Comparison of ENCODE assay signal across 16 cellular contexts in the genomic region with DNA sequence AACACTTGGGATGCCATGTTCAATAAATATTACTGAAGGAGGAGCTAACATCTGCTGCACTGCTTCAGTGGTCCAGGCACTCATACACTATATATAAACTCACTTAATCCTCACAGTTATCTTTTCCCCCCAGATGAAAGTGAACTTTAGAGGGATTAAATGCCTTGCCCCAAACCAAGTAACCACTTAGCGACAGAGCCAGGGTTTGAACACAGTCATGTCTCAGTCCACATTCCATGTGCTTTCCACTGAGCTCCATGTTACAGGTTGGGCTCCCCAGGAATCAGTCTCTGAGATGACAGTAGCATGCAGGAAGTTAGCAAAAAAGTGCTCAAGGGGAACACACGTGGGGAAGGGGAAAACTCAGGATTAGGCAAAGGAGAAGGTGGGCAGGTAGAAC. TPM values are rescaled to one million over a fixed set of nuclear protein-coding genes. Genes with fewer than 3 reads are reported as not detected.
DNase-seq lines count a peak whose midpoint lies in the region; ATAC-seq and TF ChIP-seq lines count a peak whose summit lies in the region.
"Had no signal": no experiment of that assay in that cellular context is flagged by ENCODE, and none has a peak within 500 bp of the region (broad histone marks: within the 10 kb centered on the region; RNA-seq: fewer than 3 reads in every experiment).

No MANE protein-coding gene starts in this region.

- H3K4me1 Mint-ChIP-seq in WTC11: peaks cover 11% of the 10 kb centered on the region
- H3K4me1 Mint-ChIP-seq in glutamatergic neuron (ENCODE audit: low read depth, unreplicated experiment): peaks cover 6% of the 10 kb centered on the region

- no peaks in the 10 kb centered on the region for H3K79me1 ChIP-seq in IMR-90 (ENCODE audit: low read depth in 1 of 2, low read length in 2 of 2)

- peak overlapping the region; percentile 10; the same call in 1 of the 2 replicates for H2BK120ac ChIP-seq in IMR-90 (ENCODE audit: low read depth, low read length)

- 0 out of 2 replicates have a peak overlapping the region, but pooled peaks have one; percentile 81 for H3K4me3 Mint-ChIP-seq in WTC11
- H3K4me3 Mint-ChIP-seq in glutamatergic neuron (ENCODE audit: unreplicated experiment): no peak overlapping the region

- H2AK5ac ChIP-seq in IMR-90 (ENCODE audit: low read depth, low read length): peak overlapping the region; percentile 48; the same call in 1 of the 2 replicates

- H2AFZ ChIP-seq in IMR-90 (replicated peaks; ENCODE audit: low read length, poor library complexity): no peak overlapping the region

- no peaks in the 10 kb centered on the region for H3K9me3 ChIP-seq in IMR-90 (ENCODE audit: control insufficient read depth, insufficient read depth, low read length)
- H3K9me3 ChIP-seq in skeletal muscle tissue (ENCODE audit: control insufficient read depth in 3 of 3, low read length in 3 of 3): no peaks in the 10 kb centered on the region
- no peaks in the 10 kb centered on the region for H3K9me3 ChIP-seq in ascending aorta

- ATAC-seq in IMR-90 (ENCODE audit: low read depth) (no peak), WTC11 (no peak), GM19397 (IDR thresholded peaks at IDR 0.05; ENCODE audit: unreplicated experiment) (no peak)
- ATAC-seq: Right ventricle myocardium inferior; stimulated activated memory B cell treated with anti-CD40 and anti-IgM and Interleukin-4, amounts not matched to agents 10 μg/mL and 1 μg/mL and 100 μg/mL, for 72 hours had no signal

- TF ChIP-seq CTCF in IMR-90 (conservative IDR thresholded peaks at IDR 0.05; ENCODE audit: low read depth, low read length) (no peak), WTC11 (IDR thresholded peaks at IDR 0.05) (no peak), glutamatergic neuron (IDR thresholded peaks at IDR 0.05; ENCODE audit: partially characterized antibody, unreplicated experiment) (no peak), ascending aorta (IDR thresholded peaks at IDR 0.05) (no peak), foreskin fibroblast (IDR thresholded peaks at IDR 0.05; ENCODE audit: low read depth, low read length) (no peak)

- CTCF ChIA-PET in IMR-90 (lab: Yijun Ruan, JAX): no interaction called here
- CTCF ChIA-PET in WTC11 (lab: Charles Lee): interaction anchor here (1.6 to 4.8 kb wide), 3 partner anchors 10 to 80 kb away, joined by 5 to 89 read pairs (median 5); a partner anchor contains a TSS

- no peak overlapping the region for H4K5ac ChIP-seq in IMR-90 (ENCODE audit: low read depth, low read length)

- H3K36me3 Mint-ChIP-seq in WTC11: no peaks in the 10 kb centered on the region
- no peaks in the 10 kb centered on the region for H3K36me3 Mint-ChIP-seq in glutamatergic neuron (ENCODE audit: unreplicated experiment)
- H3K36me3 Mint-ChIP-seq: stimulated activated memory B cell treated with anti-CD40 and anti-IgM and Interleukin-4, amounts not matched to agents 10 μg/mL and 1 μg/mL and 100 μg/mL, for 72 hours had no signal

- no peak overlapping the region for H2AK9ac ChIP-seq in IMR-90 (replicated peaks; ENCODE audit: low read depth, low read length, poor library complexity)

- dilution Hi-C loops in IMR-90 (cut with HindIII; ENCODE audit: low sequenced_read_pairs, unreplicated experiment): no loop called here

- peaks cover 3% of the 10 kb centered on the region; the same call in 1 of the 2 replicates for H3K9me1 ChIP-seq in IMR-90 (ENCODE audit: insufficient read depth, low read length)

- no peak overlapping the region for H3K14ac ChIP-seq in IMR-90 (replicated peaks; ENCODE audit: low read depth, low read length)

- H3K4me2 ChIP-seq in IMR-90 (ENCODE audit: low read depth, low read length): no peak overlapping the region

- H4K20me1 ChIP-seq in IMR-90 (ENCODE audit: insufficient read depth, low read length): no peaks in the 10 kb centered on the region

- in situ Hi-C loops in IMR-90 (cut with MboI; ENCODE audit: low sequenced_read_pairs): no loop called here

- H3K27ac ChIP-seq in IMR-90 (ENCODE audit: insufficient read depth, low read length) (no peak overlapping the region), skeletal muscle tissue (ENCODE audit: low read depth, low read length) (peak overlapping the region; percentile 82), ascending aorta (peak overlapping the region in 1 of 2 donors; percentile 14)

- H3K27ac Mint-ChIP-seq in WTC11: no peak overlapping the region
- H3K27ac Mint-ChIP-seq in glutamatergic neuron (ENCODE audit: unreplicated experiment): peak overlapping the region; percentile 26
- H3K27ac Mint-ChIP-seq: stimulated activated memory B cell treated with anti-CD40 and anti-IgM and Interleukin-4, amounts not matched to agents 10 μg/mL and 1 μg/mL and 100 μg/mL, for 72 hours had no signal

- POLR2A ChIA-PET in IMR-90 (lab: Charles Lee; ENCODE audit: unreplicated experiment) (no interaction called here), WTC11 (lab: Charles Lee) (no interaction called here)

- no peak overlapping the region for H4K8ac ChIP-seq in IMR-90 (ENCODE audit: low read depth in 2 of 2, low read length in 2 of 2)

- H3K27me3 ChIP-seq in IMR-90 (ENCODE audit: control insufficient read depth, insufficient read depth, low read length) (0 out of 2 replicates have a peak, but pooled peaks cover 2% of the 10 kb centered on the region), skeletal muscle tissue (ENCODE audit: control insufficient read depth in 3 of 3, insufficient read depth in 3 of 3, low read length in 3 of 3) (no peaks in the 10 kb centered on the region), ascending aorta (no peaks in the 10 kb centered on the region)

- no peak overlapping the region; the same call in 1 of the 2 replicates for H3K4ac ChIP-seq in IMR-90 (ENCODE audit: low read depth, low read length)

- H3K9me3 Mint-ChIP-seq in WTC11 (no peaks in the 10 kb centered on the region), glutamatergic neuron (ENCODE audit: unreplicated experiment) (peaks cover 3% of the 10 kb centered on the region)
- H3K9me3 Mint-ChIP-seq: activated naive CD8-positive, alpha-beta T cell treated with anti-CD3 and anti-CD28 coated beads for 36 hours; stimulated activated memory B cell treated with anti-CD40 and anti-IgM and Interleukin-4, amounts not matched to agents 10 μg/mL and 1 μg/mL and 100 μg/mL, for 72 hours had no signal

- H3K27me3 Mint-ChIP-seq in WTC11 (ENCODE audit: low read depth) (peaks cover 73% of the 10 kb centered on the region), glutamatergic neuron (ENCODE audit: unreplicated experiment) (peaks cover 7% of the 10 kb centered on the region)

- DNase-seq in IMR-90 (no peak), WTC11 (ENCODE audit: low spot score) (no peak), glutamatergic neuron (no peak), ascending aorta (ENCODE audit: low spot score in 2 of 2) (no peak), foreskin fibroblast (no peak), Kasumi-1 (lab: John Stamatoyannopoulos, UW) (no peak)
- DNase-seq: activated naive CD8-positive, alpha-beta T cell treated with anti-CD3 and anti-CD28 coated beads for 36 hours; activated T-cell treated with anti-CD3 and anti-CD28 coated beads, Interleukin-2, amount 50 U/mL, for 1 hour; cerebellar nuclear complex; NCI-H1105; NCI-H2171 had no signal

- no TSS peak for BruUV-seq in IMR-90 (replicated peaks; lab: Mats Ljungman, UMichigan)

- no peak overlapping the region for H3K56ac ChIP-seq in IMR-90 (ENCODE audit: extremely low read depth, insufficient read depth, low read length)

- H2BK5ac ChIP-seq in IMR-90 (ENCODE audit: low read depth, low read length, poor library complexity, severe bottlenecking): no peak overlapping the region

- H3K9ac ChIP-seq in IMR-90 (ENCODE audit: low read depth, low read length) (no peak overlapping the region), skeletal muscle tissue (ENCODE audit: low read depth in 1 of 3, low read length in 3 of 3) (peak overlapping the region in 2 of 3 donors; percentile 10 to 21)

- TF ChIP-seq POLR2A in IMR-90 (IDR thresholded peaks at IDR 0.05; ENCODE audit: low read depth, low read length): no peak

- H3K4me1 ChIP-seq in IMR-90 (ENCODE audit: control insufficient read depth, insufficient read depth, low read length) (peaks cover 7% of the 10 kb centered on the region; the same call in 1 of the 2 replicates), skeletal muscle tissue (ENCODE audit: control insufficient read depth in 3 of 3, insufficient read depth in 3 of 3, low read length in 3 of 3) (peaks cover 34 to 54% (median 50%) of the 10 kb centered on the region in 3 donors), ascending aorta (peaks cover 0 to 13% of the 10 kb centered on the region in 2 donors)

- H2BK15ac ChIP-seq in IMR-90 (ENCODE audit: low read depth, low read length): no peak overlapping the region

- H4K91ac ChIP-seq in IMR-90 (ENCODE audit: insufficient read depth, low read depth, low read length): no peak overlapping the region

- WGBS in IMR-90 (ENCODE audit: extremely low coverage in 2 of 2, insufficient read length in 1 of 2), 2 experiments: 100% methylated on average over 1 of the region's 2 CpGs; no CpG with 5 or more reads in 1 of the 2 experiments

- H3K23ac ChIP-seq in IMR-90 (ENCODE audit: low read depth, low read length): no peak overlapping the region

- no peak overlapping the region for H3K4me3 ChIP-seq in IMR-90 (ENCODE audit: insufficient read depth, low read depth, low read length)
- H3K4me3 ChIP-seq in skeletal muscle tissue (ENCODE audit: low read length in 3 of 3): peak overlapping the region in 1 of 3 donors; percentile 1
- no peak overlapping the region for H3K4me3 ChIP-seq in ascending aorta
- no peak overlapping the region for H3K4me3 ChIP-seq in foreskin fibroblast (ENCODE audit: low read depth in 1 of 2, low read length in 2 of 2)
- H3K4me3 ChIP-seq: skin epidermis had no signal

- H3K36me3 ChIP-seq in IMR-90 (ENCODE audit: control insufficient read depth, insufficient read depth, low read length): no peaks in the 10 kb centered on the region
- no peaks in the 10 kb centered on the region for H3K36me3 ChIP-seq in skeletal muscle tissue (ENCODE audit: control insufficient read depth in 3 of 3, insufficient read depth in 3 of 3, low read length in 3 of 3)
- no peaks in the 10 kb centered on the region for H3K36me3 ChIP-seq in ascending aorta

- intact Hi-C loops in IMR-90 (cut with micrococcal nuclease): no loop called here
- intact Hi-C loops in ascending aorta (cut with DNase I): no loop called here

- no peak overlapping the region for H3K18ac ChIP-seq in IMR-90 (ENCODE audit: low read depth, low read length)

- H2BK20ac ChIP-seq in IMR-90 (ENCODE audit: low read depth, low read length): no peak overlapping the region

- no peak for TF ChIP-seq RAD21 in IMR-90 (IDR thresholded peaks at IDR 0.05; ENCODE audit: low read length)

TF ChIP-seq in IMR-90, 13 proteins besides CTCF, POLR2A, EP300 and RAD21 (continues in another document):
- TF ChIP-seq RCOR1 (IDR thresholded peaks at IDR 0.05; ENCODE audit: insufficient replicate concordance, low read length): no peak

RNA-seq across cellular contexts. Expression of a gene that starts 59.3 kb away (rescaled TPM):
- total RNA-seq in IMR-90 (2012; rRNA removed): 17.6 and 20.6 TPM in 2 replicates
- 6.5 and 7.0 TPM in 2 replicates for polyA plus RNA-seq in IMR-90 (2012; rRNA removed)
- polyA plus RNA-seq in IMR-90 (2012; cell fraction: cytosol; rRNA removed): 3.4 and 3.7 TPM in 2 replicates
- 1.2 and 2.1 TPM in 2 replicates for polyA plus RNA-seq in IMR-90 (2012; cell fraction: nucleus; rRNA removed; ENCODE audit: low replicate concordance)
- 2.6 to 3.3 TPM (median 3.2 TPM) in 3 replicates for total RNA-seq in WTC11 (2021)
- total RNA-seq in glutamatergic neuron (ENCODE audit: unreplicated experiment): 1.6 TPM
- 99.2 TPM for total RNA-seq in skeletal muscle tissue
- 60.2 TPM for total RNA-seq in ascending aorta
